23 cellular contexts compared by ENCODE assay signal in genomic region chr4:166538491-166539005, GRCh38.
A peak's percentile ranks its signal among the peaks of the same experiment; 100 is the strongest.
DNase-seq lines count a peak whose midpoint lies in the region; ATAC-seq lines count a peak whose summit lies in the region.
"Had no signal": no experiment of that assay in that cellular context is flagged by ENCODE, and none has a peak within 500 bp of the region (broad histone marks: within the 10 kb centered on the region; RNA-seq: fewer than 3 reads in every experiment).

No MANE protein-coding gene starts in this region.

- ATAC-seq in activated naive CD8-positive, alpha-beta T cell treated with anti-CD3 and anti-CD28 coated beads, Interleukin-2, amount 50 U/mL, for 24 hours = no peak
- ATAC-seq: natural killer cell treated with Interleukin-12 subunit alpha and Interleukin-12 subunit beta and Interleukin-15 and Interleukin-18, amount 100 ng/mL, for 72 hours; right cardiac atrium had no signal

- no peak overlapping the region for H3K4me3 ChIP-seq in SJCRH30
- H3K4me3 ChIP-seq: SJSA1, thoracic aorta had no signal

- no peaks in the 10 kb centered on the region for H3K27me3 ChIP-seq in SJCRH30
- H3K27me3 ChIP-seq: SJSA1 had no signal

- H3K4me1 ChIP-seq in SJCRH30 = no peaks in the 10 kb centered on the region
- H3K4me1 ChIP-seq: SJSA1 had no signal

- H3K27me3 Mint-ChIP-seq in activated naive CD8-positive, alpha-beta T cell treated with anti-CD3 and anti-CD28 coated beads, Interleukin-2, amount 50 U/mL, for 24 hours = no peaks in the 10 kb centered on the region
- H3K27me3 Mint-ChIP-seq: CD4-positive, CD25-positive, alpha-beta regulatory T cell; natural killer cell treated with Interleukin-12 subunit alpha and Interleukin-12 subunit beta and Interleukin-15 and Interleukin-18, amount 100 ng/mL, for 72 hours had no signal

- H3K4me1 Mint-ChIP-seq in activated naive CD8-positive, alpha-beta T cell treated with anti-CD3 and anti-CD28 coated beads, Interleukin-2, amount 50 U/mL, for 24 hours = no peaks in the 10 kb centered on the region
- H3K4me1 Mint-ChIP-seq: CD4-positive, CD25-positive, alpha-beta regulatory T cell had no signal

- no peak overlapping the region for H3K27ac Mint-ChIP-seq in activated naive CD8-positive, alpha-beta T cell treated with anti-CD3 and anti-CD28 coated beads, Interleukin-2, amount 50 U/mL, for 24 hours
- H3K27ac Mint-ChIP-seq: CD4-positive, CD25-positive, alpha-beta regulatory T cell; mesothelial cell of epicardium; natural killer cell treated with Interleukin-12 subunit alpha and Interleukin-12 subunit beta and Interleukin-15 and Interleukin-18, amount 100 ng/mL, for 72 hours had no signal

- H3K9me3 ChIP-seq in SJCRH30 (replicated peaks) = no peaks in the 10 kb centered on the region
- H3K9me3 ChIP-seq: SJSA1, thoracic aorta had no signal

- no peak overlapping the region for H3K27ac ChIP-seq in SJCRH30
- H3K27ac ChIP-seq: SJSA1, thoracic aorta had no signal

- no peak overlapping the region for H3K4me3 Mint-ChIP-seq in activated naive CD8-positive, alpha-beta T cell treated with anti-CD3 and anti-CD28 coated beads, Interleukin-2, amount 50 U/mL, for 24 hours
- H3K4me3 Mint-ChIP-seq: CD4-positive, CD25-positive, alpha-beta regulatory T cell; mesothelial cell of epicardium; natural killer cell treated with Interleukin-12 subunit alpha and Interleukin-12 subunit beta and Interleukin-15 and Interleukin-18, amount 100 ng/mL, for 72 hours had no signal

- no peaks in the 10 kb centered on the region for H3K36me3 ChIP-seq in SJCRH30
- H3K36me3 ChIP-seq: SJSA1, thoracic aorta had no signal

- DNase-seq in HS-5 (ENCODE audit: low read depth) (peak; percentile 10), amniotic epithelial cell (ENCODE audit: low read depth) (peak; percentile 49), hepatic stellate cell (ENCODE audit: low spot score) (peak; percentile 12), stromal cell of bone marrow (ENCODE audit: low read depth) (peak; percentile 1), cardiac septum (ENCODE audit: low spot score) (no peak), SJCRH30 (no peak)
- no peak for DNase-seq in activated naive CD8-positive, alpha-beta T cell treated with anti-CD3 and anti-CD28 coated beads, Interleukin-2, amount 50 U/mL, for 24 hours
- DNase-seq: activated gamma-delta T cell; activated T-cell treated with anti-CD3 and anti-CD28 coated beads, Interleukin-2, amount 50 U/mL, for 1 hour; CD4-positive, CD25-positive, alpha-beta regulatory T cell; cortex of kidney; head of caudate nucleus; NCI-H1105; NCI-H2081; NCI-H510A treated with DMSO at 0.1 percent for 48 hours; right cardiac atrium; stimulated activated CD4-positive, alpha-beta T cell treated with anti-CD3 and anti-CD28 coated beads, Interleukin-12 subunit alpha, Interleukin-12 subunit beta, amount 100 ng/mL, for 4 hours; stimulated activated CD4-positive, alpha-beta T cell treated with anti-CD3 and anti-CD28 coated beads, Interleukin-4, amount 100 ng/mL, for 4 hours; stimulated activated naive CD4-positive, alpha-beta T cell treated with Interleukin-2 at 50 U/mL for 16 hours had no signal

- H3K9me3 Mint-ChIP-seq in activated naive CD8-positive, alpha-beta T cell treated with anti-CD3 and anti-CD28 coated beads, Interleukin-2, amount 50 U/mL, for 24 hours = no peaks in the 10 kb centered on the region

- intact Hi-C loops in cardiac septum (cut with DNase I) = no loop called here

- no peaks in the 10 kb centered on the region for H3K36me3 Mint-ChIP-seq in activated naive CD8-positive, alpha-beta T cell treated with anti-CD3 and anti-CD28 coated beads, Interleukin-2, amount 50 U/mL, for 24 hours (ENCODE audit: low read depth)
- H3K36me3 Mint-ChIP-seq: CD4-positive, CD25-positive, alpha-beta regulatory T cell; natural killer cell treated with Interleukin-12 subunit alpha and Interleukin-12 subunit beta and Interleukin-15 and Interleukin-18, amount 100 ng/mL, for 72 hours had no signal

Comparison
In these comparisons a context has a peak if more than half of its experiments do, and no peak if none do; other contexts are left out.
1. DNase-seq: peak in HS-5 (single experiment), amniotic epithelial cell (single experiment), hepatic stellate cell (single experiment) and stromal cell of bone marrow (single experiment); none in cardiac septum (single experiment), activated naive CD8-positive, alpha-beta T cell treated with anti-CD3 and anti-CD28 coated beads, Interleukin-2, amount 50 U/mL, for 24 hours (single experiment) and SJCRH30 (0 of 2).